In the genomic region with DNA sequence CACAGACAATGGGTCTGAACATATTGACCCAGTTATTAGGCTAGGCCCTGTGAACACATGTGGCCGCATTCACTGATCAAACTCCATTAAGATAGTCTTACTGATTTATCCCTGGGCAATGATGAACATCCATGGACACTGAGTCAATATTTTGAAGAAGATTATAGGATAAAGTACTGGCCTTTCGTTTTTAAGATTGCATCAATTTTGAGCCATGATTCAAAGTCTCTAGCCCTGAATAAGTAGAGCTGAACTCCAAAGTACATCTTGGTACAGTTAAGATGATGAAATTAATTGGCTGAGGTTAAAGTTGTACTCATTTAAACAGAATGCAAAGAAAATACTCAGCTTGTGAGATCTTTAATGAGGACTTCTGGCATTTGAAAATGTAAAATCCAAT, we compare ENCODE assay signal across 14 cellular contexts.
DNase-seq lines count a peak whose midpoint lies in the region; ATAC-seq and TF ChIP-seq lines count a peak whose summit lies in the region.
"Had no signal": no experiment of that assay in that cellular context is flagged by ENCODE, and none has a peak within 500 bp of the region (broad histone marks: within the 10 kb centered on the region; RNA-seq: fewer than 3 reads in every experiment).

No MANE protein-coding gene starts in this region.

- WGBS in right lobe of liver (ENCODE audit: insufficient coverage, low coverage, low lambda C conversion rate, missing lambda C conversion rate) = 16% methylated on average over 2 of the region's 2 CpGs

- intact Hi-C loops in right lobe of liver (cut with DNase I) = no loop called here

- DNase-seq in BJ (ENCODE audit: low read depth) (peak; percentile 9), RWPE2 (ENCODE audit: low spot score) (no peak), epithelial cell of esophagus (ENCODE audit: low read depth) (peak; percentile 7), right lobe of liver (no peak), HEK293T (ENCODE audit: extremely low spot score) (no peak), activated gamma-delta T cell (lab: John Stamatoyannopoulos, UW) (no peak), COLO829 (ENCODE audit: low spot score) (no peak)
- DNase-seq: ACHN; CD8-positive, alpha-beta T cell; Karpas-422; NCI-H1417 treated with DMSO at 0.1 percent for 48 hours; NCI-H2081; NCI-H510A treated with DMSO at 0.1 percent for 48 hours; RPMI8226 had no signal

- TF ChIP-seq POLR2A in right lobe of liver (IDR thresholded peaks at IDR 0.05) = no peak

- TF ChIP-seq CTCF in BJ (IDR thresholded peaks at IDR 0.05; ENCODE audit: insufficient read depth, low read depth, low read length) (no peak), RWPE2 (IDR thresholded peaks at IDR 0.05; ENCODE audit: poor library complexity, severe bottlenecking) (no peak), epithelial cell of esophagus (IDR thresholded peaks at IDR 0.05; ENCODE audit: insufficient read depth, low read depth, low read length, missing control alignments) (no peak), right lobe of liver (IDR thresholded peaks at IDR 0.05) (no peak)

- ATAC-seq in RWPE2 (ENCODE audit: low read depth) = peak; percentile 87
- peak; percentile 71 to 85 (median 78) for ATAC-seq in right lobe of liver
- ATAC-seq: CD8-positive, alpha-beta T cell had no signal

- peak overlapping the region; percentile 13 for H3K27ac ChIP-seq in RWPE2 (ENCODE audit: poor library complexity, severe bottlenecking)
- peak overlapping the region in 1 of 3 donors; percentile 51 for H3K27ac ChIP-seq in right lobe of liver

- H3K4me3 ChIP-seq in BJ (ENCODE audit: low read depth, low read length) = no peak overlapping the region
- no peak overlapping the region for H3K4me3 ChIP-seq in RWPE2 (ENCODE audit: severe bottlenecking)
- H3K4me3 ChIP-seq in epithelial cell of esophagus (ENCODE audit: low read length) = no peak overlapping the region
- no peak overlapping the region for H3K4me3 ChIP-seq in right lobe of liver

- H3K9me3 ChIP-seq in RWPE2 (ENCODE audit: severe bottlenecking) = no peaks in the 10 kb centered on the region
- no peaks in the 10 kb centered on the region for H3K9me3 ChIP-seq in right lobe of liver

- no peaks in the 10 kb centered on the region for H3K36me3 ChIP-seq in BJ (ENCODE audit: control insufficient read depth, insufficient read depth, low read length)
- no peaks in the 10 kb centered on the region for H3K36me3 ChIP-seq in RWPE2 (ENCODE audit: low read depth)
- no peaks in the 10 kb centered on the region for H3K36me3 ChIP-seq in right lobe of liver

- H3K4me1 ChIP-seq in RWPE2 (ENCODE audit: insufficient read depth, poor library complexity, severe bottlenecking) = no peaks in the 10 kb centered on the region
- H3K4me1 ChIP-seq in right lobe of liver = peaks cover 0 to 10% (median 5%) of the 10 kb centered on the region in 4 donors

- CTCF ChIA-PET in BJ (lab: Yijun Ruan, JAX) (interaction anchor here (0.7 kb wide), 1 partner anchor 13 kb away, joined by 3 read pairs; no protein-coding TSS in a partner anchor), HEK293T (lab: Yijun Ruan, JAX) (no interaction called here)

- POLR2A ChIA-PET in BJ (lab: Charles Lee) (no interaction called here), HEK293T (lab: Yijun Ruan, JAX) (no interaction called here)

- H3K27me3 ChIP-seq in BJ (ENCODE audit: control insufficient read depth, insufficient read depth, low read length) (no peaks in the 10 kb centered on the region), RWPE2 (ENCODE audit: insufficient read depth, poor library complexity, severe bottlenecking) (no peaks in the 10 kb centered on the region), right lobe of liver (no peaks in the 10 kb centered on the region)

TF ChIP-seq in HEK293T, 16 proteins besides CTCF, POLR2A, EP300 and RAD21:
- TF ChIP-seq HDGF (IDR thresholded peaks at IDR 0.05; ENCODE audit: borderline replicate concordance) (no peak), LEF1 (IDR thresholded peaks at IDR 0.05; ENCODE audit: borderline replicate concordance) (no peak), ELF4 (IDR thresholded peaks at IDR 0.05) (no peak), NFRKB (IDR thresholded peaks at IDR 0.05) (no peak), L3MBTL2 (conservative IDR thresholded peaks at IDR 0.05) (no peak), PKNOX1 (IDR thresholded peaks at IDR 0.05) (no peak), SUZ12 (IDR thresholded peaks at IDR 0.05) (no peak), CTBP1 (IDR thresholded peaks at IDR 0.05; ENCODE audit: borderline replicate concordance) (no peak), BHLHE40 (IDR thresholded peaks at IDR 0.05; ENCODE audit: borderline replicate concordance) (no peak), ARNT (IDR thresholded peaks at IDR 0.05) (no peak), TARDBP (IDR thresholded peaks at IDR 0.05) (no peak), FOXK2 (IDR thresholded peaks at IDR 0.05) (no peak), FOXM1 (IDR thresholded peaks at IDR 0.05; ENCODE audit: borderline replicate concordance) (no peak), SP1 (IDR thresholded peaks at IDR 0.05) (no peak), ZNF384 (IDR thresholded peaks at IDR 0.05) (no peak), FOXA1 (IDR thresholded peaks at IDR 0.05) (no peak)

Comparison
In these comparisons a context has a peak if more than half of its experiments do, and no peak if none do; other contexts are left out.
1. DNase-seq: peak in BJ (single experiment) and epithelial cell of esophagus (single experiment); none in RWPE2 (single experiment), right lobe of liver (0 of 3), HEK293T (single experiment), activated gamma-delta T cell (single experiment) and COLO829 (single experiment).